ENCODE assay signal across 8 cellular contexts in genomic region chr19:32570081-32570785, GRCh38. TPM values are rescaled to one million over a fixed set of nuclear protein-coding genes. Genes with fewer than 3 reads are reported as not detected.
DNase-seq lines count a peak whose midpoint lies in the region; ATAC-seq and TF ChIP-seq lines count a peak whose summit lies in the region.

No MANE protein-coding gene starts in this region.

- RAD21 ChIA-PET in HCT116 (lab: Charles Lee; ENCODE audit: low non-redundant PET in 1 of 2, low total read pairs in 2 of 2, uncharacterized antibody in 2 of 2, unreplicated experiment in 2 of 2), result interaction anchor here (0.6 to 1.3 kb wide), 4 partner anchors 8 to 625 kb away, joined by 3 to 6 read pairs (median 4); no protein-coding TSS in a partner anchor

- no peak overlapping the region for H3K4me3 Mint-ChIP-seq in natural killer cell treated with Interleukin-12 subunit alpha and Interleukin-12 subunit beta and Interleukin-15 and Interleukin-18, amount 100 ng/mL, for 72 hours

- no peaks in the 10 kb centered on the region for H3K9me2 ChIP-seq in HCT116 (ENCODE audit: insufficient read depth)

- CTCF ChIA-PET in HCT116 (lab: Charles Lee), result interaction anchor here (0.7 to 1.5 kb wide), 7 partner anchors 105 to 1887 kb away, joined by 3 to 7 read pairs (median 4); no protein-coding TSS in a partner anchor

- TF ChIP-seq POLR2A in HCT116 (IDR thresholded peaks at IDR 0.05; ENCODE audit: borderline replicate concordance, extremely low read depth, insufficient read depth, insufficient read length), result no peak

- H3K4me2 ChIP-seq in HCT116 (ENCODE audit: low read length) (no peak overlapping the region), fibroblast of lung (ENCODE audit: extremely low read depth, insufficient read depth, low read length) (no peak overlapping the region)

- H4K20me1 ChIP-seq in HCT116 (ENCODE audit: insufficient read depth) (no peaks in the 10 kb centered on the region), fibroblast of lung (ENCODE audit: control insufficient read depth, extremely low read depth, insufficient read depth, low read length) (no peaks in the 10 kb centered on the region)

- no peaks in the 10 kb centered on the region for H3K79me2 ChIP-seq in HCT116 (ENCODE audit: insufficient read depth, low read length)
- no peaks in the 10 kb centered on the region for H3K79me2 ChIP-seq in fibroblast of lung (ENCODE audit: control insufficient read depth, insufficient read depth, low read length)

- no peaks in the 10 kb centered on the region for H3K36me3 Mint-ChIP-seq in natural killer cell treated with Interleukin-12 subunit alpha and Interleukin-12 subunit beta and Interleukin-15 and Interleukin-18, amount 100 ng/mL, for 72 hours

- peak; percentile 42 for DNase-seq in COLO668 (lab: John Stamatoyannopoulos, UW; ENCODE audit: unreplicated experiment)
- DNase-seq in HCT116 (ENCODE audit: low read depth, low spot score), result peak; percentile 26
- DNase-seq in NCI-H748 treated with DMSO at 0.1 percent for 48 hours (lab: John Stamatoyannopoulos, UW), result peak; percentile 58
- peak; percentile 28 for DNase-seq in activated CD8-positive, alpha-beta memory T cell treated with anti-CD3 and anti-CD28 coated beads, Interleukin-2, amount 50 U/mL, for 1 hour (ENCODE audit: extremely low read depth)
- peak; percentile 25 to 67 for DNase-seq in fibroblast of lung (ENCODE audit: low read depth in 2 of 2)
- DNase-seq in natural killer cell treated with Interleukin-12 subunit alpha and Interleukin-12 subunit beta and Interleukin-15 and Interleukin-18, amount 100 ng/mL, for 72 hours (ENCODE audit: low spot score), result no peak

- TF ChIP-seq RAD21 in HCT116 (IDR thresholded peaks at IDR 0.05; ENCODE audit: low read depth), result peak; percentile 87

- no peaks in the 10 kb centered on the region for H3K9me3 Mint-ChIP-seq in natural killer cell treated with Interleukin-12 subunit alpha and Interleukin-12 subunit beta and Interleukin-15 and Interleukin-18, amount 100 ng/mL, for 72 hours

- intact Hi-C loops in HCT116 (cut with micrococcal nuclease), result loop anchor here (1.0 to 2.0 kb wide), 6 partner anchors 106 to 1904 kb away; no protein-coding TSS in a partner anchor

- no peak overlapping the region for H3K4me3 ChIP-seq in HCT116 (replicated peaks in 1 of 2; ENCODE audit: low read depth in 1 of 2, low read length in 2 of 2)
- H3K4me3 ChIP-seq in fibroblast of lung (replicated peaks in 1 of 4; ENCODE audit: control extremely low read depth in 1 of 4, insufficient read depth in 1 of 4, low read depth in 3 of 4, low read length in 4 of 4), result no peak overlapping the region

- ATAC-seq in HCT116 (peak; percentile 96), HG03097 (IDR thresholded peaks at IDR 0.05; ENCODE audit: low FRiP score, unreplicated experiment) (no peak), GM19455 (IDR thresholded peaks at IDR 0.05; ENCODE audit: unreplicated experiment) (no peak)
- peak; percentile 56 to 63 for ATAC-seq in natural killer cell treated with Interleukin-12 subunit alpha and Interleukin-12 subunit beta and Interleukin-15 and Interleukin-18, amount 100 ng/mL, for 72 hours

- H3K27me3 ChIP-seq in HCT116 (ENCODE audit: insufficient read depth, low read length), result no peaks in the 10 kb centered on the region
- H3K27me3 ChIP-seq in fibroblast of lung (ENCODE audit: control insufficient read depth, insufficient read depth, low read length), result no peaks in the 10 kb centered on the region

- peak overlapping the region; percentile 41 for H2AFZ ChIP-seq in HCT116 (ENCODE audit: low read depth, low read length, poor library complexity, severe bottlenecking)
- H2AFZ ChIP-seq in fibroblast of lung (ENCODE audit: low read length), result no peak overlapping the region

- POLR2A ChIA-PET in HCT116 (lab: Charles Lee), result no interaction called here

- no peak overlapping the region for H3K27ac Mint-ChIP-seq in natural killer cell treated with Interleukin-12 subunit alpha and Interleukin-12 subunit beta and Interleukin-15 and Interleukin-18, amount 100 ng/mL, for 72 hours

- H3K27me3 Mint-ChIP-seq in natural killer cell treated with Interleukin-12 subunit alpha and Interleukin-12 subunit beta and Interleukin-15 and Interleukin-18, amount 100 ng/mL, for 72 hours, result peaks cover 7% of the 10 kb centered on the region in 2 donors

- no peaks in the 10 kb centered on the region for H3K4me1 ChIP-seq in HCT116 (ENCODE audit: control insufficient read depth in 1 of 2, insufficient read depth in 2 of 2, low read length in 2 of 2)
- H3K4me1 ChIP-seq in fibroblast of lung (ENCODE audit: control insufficient read depth, extremely low read depth, insufficient read depth, low read length), result no peaks in the 10 kb centered on the region

- peak; percentile 68 to 80 (median 71); a peak in 5 of 6 replicates for TF ChIP-seq CTCF in HCT116 (IDR thresholded peaks at IDR 0.05 in 2 of 3, conservative IDR thresholded peaks at IDR 0.05 in 1 of 3; ENCODE audit: borderline replicate concordance in 1 of 3, insufficient read depth in 1 of 3, low read depth in 2 of 3, low read length in 2 of 3)
- peak; percentile 75 to 80 for TF ChIP-seq CTCF in fibroblast of lung (conservative IDR thresholded peaks at IDR 0.05 in 1 of 2, IDR thresholded peaks at IDR 0.05 in 1 of 2; ENCODE audit: low read depth in 1 of 2, low read length in 2 of 2)

- H3K9me3 ChIP-seq in HCT116 (ENCODE audit: control insufficient read depth in 1 of 2, insufficient read depth in 1 of 2, low read depth in 1 of 2, low read length in 2 of 2) (no peaks in the 10 kb centered on the region), fibroblast of lung (ENCODE audit: control insufficient read depth, insufficient read depth, low read depth, low read length) (no peaks in the 10 kb centered on the region)

- no TSS peak for BruUV-seq in HCT116 (replicated peaks; lab: Mats Ljungman, UMichigan)

- peaks cover 11 to 13% of the 10 kb centered on the region in 2 donors for H3K4me1 Mint-ChIP-seq in natural killer cell treated with Interleukin-12 subunit alpha and Interleukin-12 subunit beta and Interleukin-15 and Interleukin-18, amount 100 ng/mL, for 72 hours (ENCODE audit: low read depth in 2 of 2)

- no peaks in the 10 kb centered on the region for H3K36me3 ChIP-seq in HCT116 (ENCODE audit: control insufficient read depth in 1 of 2, insufficient read depth in 2 of 2, low read length in 2 of 2)
- no peaks in the 10 kb centered on the region for H3K36me3 ChIP-seq in fibroblast of lung (ENCODE audit: control insufficient read depth, insufficient read depth, low read length)

- no peak overlapping the region for H3K9ac ChIP-seq in HCT116 (ENCODE audit: low read length)
- no peak overlapping the region for H3K9ac ChIP-seq in fibroblast of lung (ENCODE audit: insufficient read depth, low read length)

- H3K27ac ChIP-seq in HCT116 (ENCODE audit: low read depth, low read length) (no peak overlapping the region), fibroblast of lung (ENCODE audit: insufficient read depth, low read length) (no peak overlapping the region)

TF ChIP-seq in HCT116, 20 proteins besides CTCF, POLR2A, EP300 and RAD21 (continues in another document):
- no peak for TF ChIP-seq MAX (IDR thresholded peaks at IDR 0.05)
- no peak for TF ChIP-seq CEBPB (IDR thresholded peaks at IDR 0.05; ENCODE audit: low read depth)
- no peak for TF ChIP-seq ZNF274 (IDR thresholded peaks at IDR 0.05; ENCODE audit: low read depth, low read length)
- no peak for TF ChIP-seq SIN3A (IDR thresholded peaks at IDR 0.05; ENCODE audit: low read depth)
- no peak for TF ChIP-seq ZFX (IDR thresholded peaks at IDR 0.05)
- no peak for TF ChIP-seq ELF1 (IDR thresholded peaks at IDR 0.05; ENCODE audit: borderline replicate concordance, low read depth)
- no peak for TF ChIP-seq ZBTB33 (IDR thresholded peaks at IDR 0.05; ENCODE audit: extremely low read depth, insufficient replicate concordance, low read length)
- TF ChIP-seq POLR2AphosphoS5 (IDR thresholded peaks at IDR 0.05; ENCODE audit: low read depth, low read length), result no peak
- TF ChIP-seq JUND (IDR thresholded peaks at IDR 0.05), result no peak
- no peak for TF ChIP-seq YY1 (IDR thresholded peaks at IDR 0.05; ENCODE audit: extremely low read depth, insufficient replicate concordance, low read depth, low read length)
- no peak for TF ChIP-seq EZH2 (IDR thresholded peaks at IDR 0.05)

RNA-seq across cellular contexts. Expression of gene PDCD5, which starts 10.8 kb away (rescaled TPM):
- total RNA-seq in HCT116 (2021; ENCODE audit: unreplicated experiment), result 143 TPM
- 82.0 and 97.8 TPM in 2 replicates for polyA plus RNA-seq in HCT116 (2012)
- total RNA-seq in fibroblast of lung, result 93.7 and 107 TPM in 2 replicates
- 115 and 117 TPM in 2 replicates for polyA plus RNA-seq in fibroblast of lung
- 176 and 203 TPM in 2 replicates for polyA plus RNA-seq in fibroblast of lung (2012)
- polyA minus RNA-seq in fibroblast of lung (ENCODE audit: low replicate concordance), result 2.4 and 3.4 TPM in 2 replicates
- total RNA-seq in natural killer cell treated with Interleukin-12 subunit alpha and Interleukin-12 subunit beta and Interleukin-15 and Interleukin-18, amount 100 ng/mL, for 72 hours, result 10 to 100 TPM; 71.8 to 80.9 TPM

Comparison
In these comparisons a context has a peak if more than half of its experiments do, and no peak if none do; other contexts are left out.
1. ATAC-seq: peak in HCT116 (single experiment) and natural killer cell treated with Interleukin-12 subunit alpha and Interleukin-12 subunit beta and Interleukin-15 and Interleukin-18, amount 100 ng/mL, for 72 hours (2 of 2); none in HG03097 (single experiment) and GM19455 (single experiment).